ENCODE assay signal across 1 cellular context in genomic region chr12:133057446-133057845, GRCh38.
TF ChIP-seq lines count a peak whose summit lies in the region.

No MANE protein-coding gene starts in this region.

TF ChIP-seq in H1, 55 proteins besides CTCF, POLR2A, EP300 and RAD21:
- TF ChIP-seq TAF7 (optimal IDR thresholded peaks at IDR 0.05; ENCODE audit: borderline replicate concordance, low read depth, low read length) = peak; percentile 22
- TF ChIP-seq TAF1 (IDR thresholded peaks at IDR 0.05; ENCODE audit: low read depth, low read length) = no peak
